In genomic region chr4:152937280-152937534, GRCh38 we compare ENCODE assay signal across 8 cellular contexts. TPM values are rescaled to one million over a fixed set of nuclear protein-coding genes. Genes with fewer than 3 reads are reported as not detected.
A peak's percentile ranks its signal among the peaks of the same experiment; 100 is the strongest.
DNase-seq lines count a peak whose midpoint lies in the region; ATAC-seq, FAIRE-seq and TF ChIP-seq lines count a peak whose summit lies in the region.

No MANE protein-coding gene starts in this region.

- no peak for FAIRE-seq in GM12892 (lab: Jason Lieb, UNC)

- no peak for ATAC-seq in gastroesophageal sphincter

- H3K36me3 ChIP-seq in gastroesophageal sphincter, result no peaks in the 10 kb centered on the region

- DNase-seq in GM12892 (ENCODE audit: insufficient read length) (peak; percentile 16), skeletal muscle cell (ENCODE audit: low read depth) (no peak), AG20443 (ENCODE audit: low spot score) (no peak), NCI-H2029 (lab: John Stamatoyannopoulos, UW) (no peak), RWPE1 (ENCODE audit: low spot score) (no peak)
- DNase-seq in stimulated activated CD4-positive, alpha-beta T cell treated with anti-CD3 and anti-CD28 coated beads, Interleukin-2, amount 100 ng/mL, for 24 hours, result no peak

- H3K4me1 ChIP-seq in gastroesophageal sphincter, result peaks cover 0 to 34% (median 7%) of the 10 kb centered on the region in 3 donors

- no peak for TF ChIP-seq EP300 in gastroesophageal sphincter (IDR thresholded peaks at IDR 0.05)

- TF ChIP-seq CTCF in VCaP (conservative IDR thresholded peaks at IDR 0.05) (no peak), gastroesophageal sphincter (IDR thresholded peaks at IDR 0.05) (no peak), RWPE1 (conservative IDR thresholded peaks at IDR 0.05; ENCODE audit: low read depth) (no peak)

- peaks cover 58% of the 10 kb centered on the region for H3K27me3 ChIP-seq in gastroesophageal sphincter

- H3K27ac ChIP-seq in VCaP (peak overlapping the region; percentile 93), gastroesophageal sphincter (peak overlapping the region in 2 of 4 donors; percentile 61 to 65), RWPE1 (no peak overlapping the region)

- H3K4me3 ChIP-seq in gastroesophageal sphincter, result peak overlapping the region; percentile 27 to 71
- peak overlapping the region; percentile 58 for H3K4me3 ChIP-seq in skeletal muscle cell (ENCODE audit: low read depth, low read length)

- POLR2A ChIA-PET in RWPE1 (lab: Yijun Ruan, JAX; ENCODE audit: low non-redundant PET), result no interaction called here

- TF ChIP-seq POLR2A in GM12892 (IDR thresholded peaks at IDR 0.05; ENCODE audit: low read depth, low read length) (no peak), gastroesophageal sphincter (IDR thresholded peaks at IDR 0.05) (no peak)

- WGBS in gastroesophageal sphincter (ENCODE audit: low coverage in 1 of 2), 2 donors, result no CpG with 5 or more reads among the region's 25 CpGs

- CTCF ChIA-PET in RWPE1 (lab: Yijun Ruan, JAX), result interaction anchor here (0.7 to 1.0 kb wide), 2 partner anchors 60 to 148 kb away, joined by 3 to 4 read pairs; no protein-coding TSS in a partner anchor

- H3K9me3 ChIP-seq in gastroesophageal sphincter, result no peaks in the 10 kb centered on the region

RNA-seq across cellular contexts. Expression of gene FHDC1, which starts 1.1 kb away (rescaled TPM):
- 0.06 TPM for polyA plus RNA-seq in GM12892 (2012; ENCODE audit: missing spikeins)
- total RNA-seq in gastroesophageal sphincter, result 1 to 10 TPM in 3 of 4 donors, under 1 TPM in 1; 0.62 to 1.8 (median 1.3) TPM
